8 cellular contexts compared by ENCODE assay signal in genomic region chr4:26757751-26758150, GRCh38.
"Had no signal": no experiment of that assay in that cellular context is flagged by ENCODE, and none has a peak within 500 bp of the region (broad histone marks: within the 10 kb centered on the region; RNA-seq: fewer than 3 reads in every experiment).

No MANE protein-coding gene starts in this region.

- DNase-seq: GDM1, GF-D8 had no signal

- ATAC-seq: GM12878 had no signal

- FAIRE-seq: G401.6, GM12878, GM12891, GM12892, GM18507, GM19239 had no signal

- H3K4me3 ChIP-seq: GM12878 had no signal
